Comparison of ENCODE assay signal across 1 cellular context in the genomic region with DNA sequence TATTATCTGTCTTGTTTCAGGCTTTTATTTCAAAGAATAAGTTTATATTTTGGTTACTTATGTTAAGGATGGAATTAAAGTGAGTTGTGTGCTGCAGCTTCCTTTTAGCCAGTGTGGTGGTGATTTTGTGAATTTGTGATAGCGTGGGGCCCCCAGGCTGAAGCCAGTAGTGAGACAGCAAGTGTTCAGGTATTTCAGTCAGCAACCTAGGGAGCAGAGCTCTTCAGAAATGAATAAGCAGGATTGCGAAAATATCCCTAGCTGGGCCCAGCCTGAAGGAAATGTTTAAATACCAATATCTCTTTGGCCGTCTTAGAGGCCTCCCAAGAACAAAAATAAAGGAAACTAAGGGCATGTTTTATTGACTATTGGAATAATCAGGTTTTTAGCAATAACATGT.
TF ChIP-seq lines count a peak whose summit lies in the region.

No MANE protein-coding gene starts in this region.

TF ChIP-seq in HepG2, 621 proteins besides CTCF, POLR2A, EP300 and RAD21 (continued from another document):
- TF ChIP-seq ZNF275 (CRISPR knock-in tag; IDR thresholded peaks at IDR 0.05; ENCODE audit: borderline replicate concordance), result no peak
- no peak for TF ChIP-seq NCOA2 (CRISPR knock-in tag; IDR thresholded peaks at IDR 0.05)
- TF ChIP-seq ZBTB38 (CRISPR knock-in tag; IDR thresholded peaks at IDR 0.05), result no peak
- TF ChIP-seq ZNF496 (CRISPR knock-in tag; IDR thresholded peaks at IDR 0.05; ENCODE audit: insufficient replicate concordance), result no peak
- TF ChIP-seq CEBPB (IDR thresholded peaks at IDR 0.05; ENCODE audit: borderline replicate concordance, low read depth, low read length), result peak; percentile 37; the same call in 1 of the 2 replicates
- 0 out of 2 replicates have a peak, but pooled peaks have one; percentile 35 for TF ChIP-seq ARID5B (CRISPR knock-in tag; IDR thresholded peaks at IDR 0.05)
- TF ChIP-seq CEBPG (CRISPR knock-in tag; IDR thresholded peaks at IDR 0.05), result peak; percentile 59
- 0 out of 2 replicates have a peak, but pooled peaks have one; percentile 9 for TF ChIP-seq ZNF264 (CRISPR knock-in tag; IDR thresholded peaks at IDR 0.05)
